ENCODE assay signal across 18 cellular contexts in the genomic region with DNA sequence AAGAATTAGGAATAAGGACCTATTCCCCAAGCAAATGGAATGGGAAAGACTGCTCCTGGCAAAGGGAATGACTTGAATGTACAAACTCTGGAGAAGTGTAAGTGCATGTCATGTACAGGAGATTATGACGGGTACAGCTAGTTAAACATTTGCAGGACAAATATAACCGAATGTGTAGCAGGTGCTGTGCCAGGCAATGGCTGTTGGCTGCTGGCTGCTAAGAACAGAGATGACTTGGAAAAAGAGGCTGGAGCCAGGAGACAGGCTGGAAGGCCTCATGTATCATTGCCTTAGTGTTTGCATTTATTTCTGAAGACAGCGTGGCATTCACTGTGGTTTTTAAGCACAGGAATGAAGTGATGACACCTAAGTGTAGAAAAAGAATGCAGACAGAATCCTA.
"Had no signal": no experiment of that assay in that cellular context is flagged by ENCODE, and none has a peak within 500 bp of the region (broad histone marks: within the 10 kb centered on the region; RNA-seq: fewer than 3 reads in every experiment).

No MANE protein-coding gene starts in this region.

- DNase-seq: activated CD4-positive, alpha-beta memory T cell treated with anti-CD3 and anti-CD28 coated beads, Interleukin-2, amount 10 ng/mL, durations not matched to agents 7 days and 5 days; activated CD4-positive, alpha-beta T cell treated with anti-CD3 and anti-CD28 coated beads for 1 hour; activated effector memory CD4-positive, alpha-beta T cell treated with anti-CD3 and anti-CD28 coated beads, Interleukin-2, amount 50 U/mL, for 16 hours; activated T-cell treated with anti-CD3 and anti-CD28 coated beads, Interleukin-2, amount 50 U/mL, for 4 hours; endodermal cell; heart right ventricle; left lung; nucleus accumbens; right lobe of liver; SK-N-SH; stimulated activated CD4-positive, alpha-beta T cell treated with anti-CD3 and anti-CD28 coated beads, Interleukin-1b, Interleukin-23, amount 100 ng/mL, for 48 hours; stimulated activated naive CD8-positive, alpha-beta T cell treated with anti-CD3 and anti-CD28 coated beads, Interleukin-15, amount 100 ng/mL, for 72 hours; T-cell; T-helper 9 cell had no signal

- H3K27me3 ChIP-seq: gastroesophageal sphincter, right lobe of liver had no signal

- H3K36me3 ChIP-seq: gastroesophageal sphincter, heart right ventricle, left lung, prostate gland, right lobe of liver, thoracic aorta had no signal

- H3K4me1 ChIP-seq: gastroesophageal sphincter, left lung, prostate gland, right lobe of liver had no signal

- ATAC-seq: activated T-cell treated with anti-CD3 and anti-CD28 coated beads, Interleukin-2, amount 50 U/mL, for 4 hours; gastroesophageal sphincter; left lung; natural killer cell treated with Interleukin-12 subunit alpha and Interleukin-12 subunit beta and Interleukin-15 and Interleukin-18, amount 100 ng/mL, for 72 hours; stimulated activated naive CD8-positive, alpha-beta T cell treated with anti-CD3 and anti-CD28 coated beads, Interleukin-15, amount 100 ng/mL, for 72 hours; T-cell had no signal

- H3K4me3 ChIP-seq: gastroesophageal sphincter, heart right ventricle, left lung, prostate gland, right lobe of liver, thoracic aorta had no signal

- H3K9me3 ChIP-seq: gastroesophageal sphincter, heart right ventricle, left lung, prostate gland, right lobe of liver, SK-N-SH, thoracic aorta had no signal

- H3K27ac ChIP-seq: gastroesophageal sphincter, heart right ventricle, left lung, prostate gland, right lobe of liver, thoracic aorta had no signal
